8 cellular contexts compared by ENCODE assay signal in genomic region chr10:102660891-102661613, GRCh38. TPM values are rescaled to one million over a fixed set of nuclear protein-coding genes. Genes with fewer than 3 reads are reported as not detected.
DNase-seq lines count a peak whose midpoint lies in the region; ATAC-seq and TF ChIP-seq lines count a peak whose summit lies in the region.

No MANE protein-coding gene starts in this region.

- peak overlapping the region; percentile 50 to 77 (median 61) for H3K9ac ChIP-seq in BLaER1 treated with 17β-estradiol and CSF1 and Interleukin-3, amounts not matched to agents 10 nM and 100 nM

- H3K27me3 ChIP-seq in BLaER1 treated with 17β-estradiol and CSF1 and Interleukin-3, amounts not matched to agents 10 nM and 100 nM: no peaks in the 10 kb centered on the region
- no peaks in the 10 kb centered on the region for H3K27me3 ChIP-seq in tibial artery

- ATAC-seq in GM19324 (IDR thresholded peaks at IDR 0.05; ENCODE audit: low FRiP score, unreplicated experiment) (peak; percentile 60), HG03432 (IDR thresholded peaks at IDR 0.05; ENCODE audit: unreplicated experiment) (peak; percentile 93), naive B cell (ENCODE audit: low read depth in 2 of 2) (peak; percentile 60 to 72)
- ATAC-seq in central memory CD8-positive, alpha-beta T cell (replicated peaks; ENCODE audit: extremely low read depth, poor library complexity, severe bottlenecking): peak; percentile 77

- H3K27ac Mint-ChIP-seq in central memory CD8-positive, alpha-beta T cell (ENCODE audit: low read depth): no peak overlapping the region
- peak overlapping the region in 1 of 6 donors; percentile 31 for H3K27ac Mint-ChIP-seq in naive B cell

- peaks cover 32% of the 10 kb centered on the region for H3K4me1 Mint-ChIP-seq in central memory CD8-positive, alpha-beta T cell
- peaks cover 6 to 17% (median 16%) of the 10 kb centered on the region in 3 donors for H3K4me1 Mint-ChIP-seq in naive B cell

- peaks cover 15% of the 10 kb centered on the region for H3K36me3 Mint-ChIP-seq in central memory CD8-positive, alpha-beta T cell (ENCODE audit: insufficient read depth)
- peaks cover 0 to 13% of the 10 kb centered on the region in 2 donors for H3K36me3 Mint-ChIP-seq in naive B cell

- no peaks in the 10 kb centered on the region for H3K27me3 Mint-ChIP-seq in central memory CD8-positive, alpha-beta T cell
- H3K27me3 Mint-ChIP-seq in naive B cell: no peaks in the 10 kb centered on the region

- no peaks in the 10 kb centered on the region for H3K9me3 Mint-ChIP-seq in central memory CD8-positive, alpha-beta T cell
- no peaks in the 10 kb centered on the region for H3K9me3 Mint-ChIP-seq in naive B cell

- H3K4me3 ChIP-seq in BLaER1 treated with 17β-estradiol and CSF1 and Interleukin-3, amounts not matched to agents 10 nM and 100 nM: peak overlapping the region in 7 of 10 experiments; percentile 10 to 50 (median 29); a peak in 8 of 20 replicates
- no peak overlapping the region for H3K4me3 ChIP-seq in tibial artery

- DNase-seq in T-helper 9 cell: peak; percentile 45
- peak in 1 of 2 donors; percentile 29 for DNase-seq in central memory CD8-positive, alpha-beta T cell (ENCODE audit: low spot score in 2 of 2)
- DNase-seq in naive B cell: no peak
- DNase-seq in tibial artery: no peak
- no peak for DNase-seq in superior temporal gyrus (ENCODE audit: extremely low spot score)

- H4K20me1 ChIP-seq in BLaER1 treated with 17β-estradiol and CSF1 and Interleukin-3, amounts not matched to agents 10 nM and 100 nM: peaks cover 26 to 50% (median 48%) of the 10 kb centered on the region in 11 experiments

- intact Hi-C loops in tibial artery (cut with DNase I; ENCODE audit: low total_unique reads): no loop called here

- peak overlapping the region; percentile 80 to 91 (median 86) for H3K4me2 ChIP-seq in BLaER1 treated with 17β-estradiol and CSF1 and Interleukin-3, amounts not matched to agents 10 nM and 100 nM

- peak overlapping the region; percentile 15 to 87 (median 70); a peak in 21 of 22 replicates for H3K27ac ChIP-seq in BLaER1 treated with 17β-estradiol and CSF1 and Interleukin-3, amounts not matched to agents 10 nM and 100 nM
- peak overlapping the region; percentile 21 to 45 for H3K27ac ChIP-seq in tibial artery

- H3K9me3 ChIP-seq in BLaER1 treated with 17β-estradiol and CSF1 and Interleukin-3, amounts not matched to agents 10 nM and 100 nM (replicated peaks in 1 of 11): no peaks in the 10 kb centered on the region
- no peaks in the 10 kb centered on the region for H3K9me3 ChIP-seq in tibial artery

- peaks cover 32 to 34% (median 33%) of the 10 kb centered on the region in 11 experiments for H3K36me3 ChIP-seq in BLaER1 treated with 17β-estradiol and CSF1 and Interleukin-3, amounts not matched to agents 10 nM and 100 nM
- H3K36me3 ChIP-seq in tibial artery: peaks cover 15 to 29% (median 28%) of the 10 kb centered on the region in 3 donors

- peak overlapping the region; percentile 68 for H3K4me3 Mint-ChIP-seq in central memory CD8-positive, alpha-beta T cell
- H3K4me3 Mint-ChIP-seq in naive B cell: peak overlapping the region in 4 of 8 donors; percentile 20 to 41 (median 34)

- TF ChIP-seq CTCF in tibial artery (IDR thresholded peaks at IDR 0.05): no peak

- peaks cover 73 to 97% (median 85%) of the 10 kb centered on the region in 10 experiments for H3K4me1 ChIP-seq in BLaER1 treated with 17β-estradiol and CSF1 and Interleukin-3, amounts not matched to agents 10 nM and 100 nM
- H3K4me1 ChIP-seq in tibial artery: peaks cover 0 to 37% (median 12%) of the 10 kb centered on the region in 4 donors

RNA-seq across cellular contexts. Expression of gene TRIM8, which starts 16.8 kb away (rescaled TPM):
- polyA plus RNA-seq in naive B cell (ENCODE audit: low read depth in 6 of 6): 10 to 100 TPM; 27.1 to 45.8 (median 30.2) TPM

RNA-seq across cellular contexts. Expression of gene ARL3, which starts 53.1 kb away (rescaled TPM):
- polyA plus RNA-seq in naive B cell (ENCODE audit: low read depth in 6 of 6): 1 to 10 TPM in 5 of 6 donors, under 1 TPM in 1; 0.52 to 1.9 (median 1.6) TPM

RNA-seq across cellular contexts. Expression of gene SFXN2, which starts 53.4 kb away (rescaled TPM):
- polyA plus RNA-seq in naive B cell (ENCODE audit: low read depth in 6 of 6): 10 to 100 TPM in 2 of 6 donors, 1 to 10 TPM in 4; 2.6 to 14.1 (median 8.3) TPM

Comparison
In these comparisons a context has a peak if more than half of its experiments do, and no peak if none do; other contexts are left out.
1. H3K4me3 ChIP-seq: peak in BLaER1 treated with 17β-estradiol and CSF1 and Interleukin-3, amounts not matched to agents 10 nM and 100 nM (7 of 10); none in tibial artery (0 of 2).
2. Peak in every context shown above with its lines, with median percentiles within 50 percentile points of each other: ATAC-seq.